Comparison of ENCODE assay signal across 10 cellular contexts in genomic region chr1:32199043-32199716, GRCh38. TPM values are rescaled to one million over a fixed set of nuclear protein-coding genes. Genes with fewer than 3 reads are reported as not detected.
DNase-seq lines count a peak whose midpoint lies in the region; ATAC-seq, FAIRE-seq and TF ChIP-seq lines count a peak whose summit lies in the region.
"Had no signal": no experiment of that assay in that cellular context is flagged by ENCODE, and none has a peak within 500 bp of the region (broad histone marks: within the 10 kb centered on the region; RNA-seq: fewer than 3 reads in every experiment).

No MANE protein-coding gene starts in this region.

- BruUV-seq in PC-3 (replicated peaks; lab: Mats Ljungman, UMichigan): no TSS peak

- FAIRE-seq in A549 (lab: Jason Lieb, UNC) (no peak), kidney (lab: Jason Lieb, UNC) (no peak)

- TF ChIP-seq POLR2A in A549 (IDR thresholded peaks at IDR 0.05; ENCODE audit: low read length): no peak

- 0 out of 3 replicates have a peak, but pooled peaks cover 5% of the 10 kb centered on the region for H3K4me1 ChIP-seq in A549
- peaks cover 18% of the 10 kb centered on the region for H3K4me1 ChIP-seq in PC-3 (ENCODE audit: insufficient read depth, low read length)
- H3K4me1 ChIP-seq in kidney (ENCODE audit: control insufficient read depth in 1 of 2, insufficient read depth in 1 of 2, low read depth in 1 of 2, low read length in 2 of 2): peaks cover 10 to 11% of the 10 kb centered on the region in 2 donors

- H3K27me3 ChIP-seq in PC-3 (ENCODE audit: low read length): no peaks in the 10 kb centered on the region

- intact Hi-C loops in PC-3 (cut with micrococcal nuclease) (no loop called here), kidney (cut with DNase I) (no loop called here)

- H3K9ac ChIP-seq in PC-3 (ENCODE audit: low read length): no peak overlapping the region
- no peak overlapping the region for H3K9ac ChIP-seq in kidney (ENCODE audit: low read length in 2 of 2)

- no peak overlapping the region for H2AFZ ChIP-seq in PC-3 (ENCODE audit: low read length)

- no peak overlapping the region for H3K4me3 ChIP-seq in A549
- no peak overlapping the region for H3K4me3 ChIP-seq in PC-3 (ENCODE audit: low read length)
- no peak overlapping the region for H3K4me3 ChIP-seq in kidney (ENCODE audit: low read length in 2 of 2)

- H3F3A ChIP-seq in PC-3 (ENCODE audit: low read length, unreplicated experiment): no peaks in the 10 kb centered on the region

- CTCF ChIA-PET in A549 (lab: Yijun Ruan, JAX) (interaction anchor here (0.6 to 1.6 kb wide), 2 partner anchors 17 to 87 kb away, joined by 3 to 6 read pairs; no protein-coding TSS in a partner anchor), PC-3 (lab: Charles Lee) (no interaction called here)

- H3K4me2 ChIP-seq in A549 (no peak overlapping the region), PC-3 (ENCODE audit: low read length) (no peak overlapping the region)

- TF ChIP-seq CTCF in A549 (IDR thresholded peaks at IDR 0.05) (no peak), PC-3 (conservative IDR thresholded peaks at IDR 0.05; ENCODE audit: low read depth, low read length) (no peak), kidney (IDR thresholded peaks at IDR 0.05; ENCODE audit: borderline replicate concordance, extremely low read depth, insufficient read depth) (no peak)

- no peaks in the 10 kb centered on the region for H4K20me1 ChIP-seq in PC-3 (ENCODE audit: low read length)

- POLR2A ChIA-PET in A549 (lab: Yijun Ruan, JAX): interaction anchor here (2.6 kb wide), 1 partner anchor 19 kb away, joined by 16 read pairs; the partner anchor contains the start of gene TXLNA
- POLR2A ChIA-PET in PC-3 (lab: Charles Lee; ENCODE audit: unreplicated experiment): no interaction called here

- DNase-seq in A549 (ENCODE audit: low read depth in 1 of 2, low spot score in 1 of 2) (no peak), PC-3 (no peak), kidney (peak; percentile 38), NCI-H2081 (lab: John Stamatoyannopoulos, UW) (no peak), NCI-H187 (lab: John Stamatoyannopoulos, UW) (no peak)
- DNase-seq: activated gamma-delta T cell treated with Interleukin-2 at 50 U/mL for 16 hours, NCI-H1048, trophoblast cell had no signal

- TF ChIP-seq RAD21 in A549 (conservative IDR thresholded peaks at IDR 0.05 in 1 of 2, IDR thresholded peaks at IDR 0.05 in 1 of 2): no peak

- TF ChIP-seq EP300 in A549 (IDR thresholded peaks at IDR 0.05): no peak

- no peaks in the 10 kb centered on the region for H3K9me3 ChIP-seq in A549
- H3K9me3 ChIP-seq in PC-3 (ENCODE audit: low read length): no peaks in the 10 kb centered on the region
- no peaks in the 10 kb centered on the region for H3K9me3 ChIP-seq in kidney (ENCODE audit: control insufficient read depth in 1 of 2, low read length in 2 of 2)

- H3K27ac ChIP-seq in A549 (no peak overlapping the region; a peak in 1 of 6 replicates), PC-3 (ENCODE audit: low read length) (no peak overlapping the region), kidney (ENCODE audit: low read depth in 2 of 2, low read length in 2 of 2) (peak overlapping the region in 1 of 2 donors; percentile 11)

- H3K79me2 ChIP-seq in PC-3 (ENCODE audit: low read length): no peaks in the 10 kb centered on the region

- ATAC-seq in A549 (peak; percentile 1 to 2; a peak in 1 of 6 replicates), PC-3 (peak; percentile 3; the same call in 1 of the 2 replicates), HG02840 (IDR thresholded peaks at IDR 0.05; ENCODE audit: low FRiP score, unreplicated experiment) (no peak)

- WGBS in A549 (ENCODE audit: missing lambda C conversion rate): 90% methylated on average over 4 of the region's 4 CpGs

- H3K9me2 ChIP-seq in PC-3 (replicated peaks; ENCODE audit: low read length): no peaks in the 10 kb centered on the region

- H3K36me3 ChIP-seq in PC-3 (ENCODE audit: low read depth, low read length) (peaks cover 29% of the 10 kb centered on the region; the same call in 1 of the 2 replicates), kidney (ENCODE audit: control insufficient read depth in 1 of 2, insufficient read depth in 2 of 2, low read length in 2 of 2) (peaks cover 14 to 26% of the 10 kb centered on the region in 2 donors)

TF ChIP-seq in A549, 52 proteins besides CTCF, POLR2A, EP300 and RAD21:
- TF ChIP-seq NFE2L2 (conservative IDR thresholded peaks at IDR 0.05; ENCODE audit: low read length) (no peak), RNF2 (IDR thresholded peaks at IDR 0.05; ENCODE audit: borderline replicate concordance, low read depth) (no peak), EHMT2 (IDR thresholded peaks at IDR 0.05; ENCODE audit: low read depth) (no peak), CHD4 (IDR thresholded peaks at IDR 0.05; ENCODE audit: borderline replicate concordance) (no peak), CHD2 (IDR thresholded peaks at IDR 0.05; ENCODE audit: low read length, partially characterized antibody) (no peak)

RNA-seq across cellular contexts. Expression of gene CCDC28B, which starts 1.2 kb away (rescaled TPM):
- polyA plus RNA-seq in A549 (2011; rRNA removed) (1.1 and 1.2 TPM in 2 replicates), A549 (2017; fragmentation: RNase III; extraction: RNeasy Plus Mini Kit Qiagen cat#74134 plus additional on column Dnase treatment) (3.3 to 4.6 TPM (median 4.4 TPM) in 3 replicates), kidney (ENCODE audit: insufficient read depth, low read depth, low replicate concordance) (25.4 TPM)
- polyA plus RNA-seq in A549 (2012; cell fraction: cytosol; rRNA removed): 2.4 and 3.3 TPM in 2 replicates
- polyA plus RNA-seq in A549 (2012; cell fraction: nucleus; rRNA removed): 1.7 and 2.3 TPM in 2 replicates
- 0.24 and 0.79 TPM in 2 replicates for polyA minus RNA-seq in A549 (2011; rRNA and poly(A)+ RNA removed)
- total RNA-seq in PC-3 (2014; rRNA removed) (4.7 and 5.5 TPM in 2 replicates), kidney (4.0 TPM)

RNA-seq across cellular contexts. Expression of gene IQCC, which starts 6.3 kb away (rescaled TPM):
- polyA plus RNA-seq in A549 (2011; rRNA removed): 1.6 and 1.8 TPM in 2 replicates
- 1.4 and 1.6 TPM in 2 replicates for polyA plus RNA-seq in A549 (2012; cell fraction: cytosol; rRNA removed)
- 1.2 and 1.5 TPM in 2 replicates for polyA plus RNA-seq in A549 (2012; cell fraction: nucleus; rRNA removed)
- 1.8 to 2.0 TPM (median 2.0 TPM) in 3 replicates for polyA plus RNA-seq in A549 (2017; fragmentation: RNase III; extraction: RNeasy Plus Mini Kit Qiagen cat#74134 plus additional on column Dnase treatment)
- polyA minus RNA-seq in A549 (2011; rRNA and poly(A)+ RNA removed): 1.5 and 2.0 TPM in 2 replicates
- total RNA-seq in PC-3 (2014; rRNA removed): 8.5 and 11.8 TPM in 2 replicates
- 3.5 TPM for total RNA-seq in kidney
- polyA plus RNA-seq in kidney (ENCODE audit: insufficient read depth, low read depth, low replicate concordance): 3.4 TPM

RNA-seq across cellular contexts. Expression of gene DCDC2B, which starts 9.7 kb away (rescaled TPM):
- polyA plus RNA-seq in A549 (2011; rRNA removed) (not detected in 2 replicates), A549 (2017; fragmentation: RNase III; extraction: RNeasy Plus Mini Kit Qiagen cat#74134 plus additional on column Dnase treatment) (not detected in 3 replicates), kidney (ENCODE audit: insufficient read depth, low read depth, low replicate concordance) (not detected)
- polyA plus RNA-seq in A549 (2012; cell fraction: cytosol; rRNA removed): not detected in 2 replicates
- polyA plus RNA-seq in A549 (2012; cell fraction: nucleus; rRNA removed): not detected in 2 replicates
- polyA minus RNA-seq in A549 (2011; rRNA and poly(A)+ RNA removed): not detected in 2 replicates
- total RNA-seq in PC-3 (2014; rRNA removed) (not detected in 2 replicates), kidney (not detected)
- total RNA-seq: renal cortical epithelial cell had no signal

RNA-seq across cellular contexts. Expression of gene TXLNA, which starts 19.7 kb away (rescaled TPM):
- polyA plus RNA-seq in A549 (2011; rRNA removed): 22.5 and 31.7 TPM in 2 replicates
- 12.8 and 16.6 TPM in 2 replicates for polyA plus RNA-seq in A549 (2012; cell fraction: cytosol; rRNA removed)
- 24.6 and 35.0 TPM in 2 replicates for polyA plus RNA-seq in A549 (2012; cell fraction: nucleus; rRNA removed)
- 23.9 to 26.0 TPM (median 25.0 TPM) in 3 replicates for polyA plus RNA-seq in A549 (2017; fragmentation: RNase III; extraction: RNeasy Plus Mini Kit Qiagen cat#74134 plus additional on column Dnase treatment)
- polyA minus RNA-seq in A549 (2011; rRNA and poly(A)+ RNA removed): 30.1 and 31.9 TPM in 2 replicates
- 64.2 and 79.0 TPM in 2 replicates for total RNA-seq in PC-3 (2014; rRNA removed)
- total RNA-seq in kidney: 58.6 TPM
- polyA plus RNA-seq in kidney (ENCODE audit: insufficient read depth, low read depth, low replicate concordance): 19.9 TPM

RNA-seq across cellular contexts. Expression of gene TMEM234, which starts 23.0 kb away (rescaled TPM):
- polyA plus RNA-seq in A549 (2011; rRNA removed) (8.4 and 10.9 TPM in 2 replicates), A549 (2017; fragmentation: RNase III; extraction: RNeasy Plus Mini Kit Qiagen cat#74134 plus additional on column Dnase treatment) (12.0 to 12.1 TPM (median 12.0 TPM) in 3 replicates), kidney (ENCODE audit: insufficient read depth, low read depth, low replicate concordance) (20.5 TPM)
- 9.1 and 9.6 TPM in 2 replicates for polyA plus RNA-seq in A549 (2012; cell fraction: cytosol; rRNA removed)
- polyA plus RNA-seq in A549 (2012; cell fraction: nucleus; rRNA removed): 17.3 and 21.7 TPM in 2 replicates
- polyA minus RNA-seq in A549 (2011; rRNA and poly(A)+ RNA removed): 18.8 and 20.0 TPM in 2 replicates
- total RNA-seq in PC-3 (2014; rRNA removed) (4.2 and 7.7 TPM in 2 replicates), kidney (39.4 TPM)
